In the genomic region with DNA sequence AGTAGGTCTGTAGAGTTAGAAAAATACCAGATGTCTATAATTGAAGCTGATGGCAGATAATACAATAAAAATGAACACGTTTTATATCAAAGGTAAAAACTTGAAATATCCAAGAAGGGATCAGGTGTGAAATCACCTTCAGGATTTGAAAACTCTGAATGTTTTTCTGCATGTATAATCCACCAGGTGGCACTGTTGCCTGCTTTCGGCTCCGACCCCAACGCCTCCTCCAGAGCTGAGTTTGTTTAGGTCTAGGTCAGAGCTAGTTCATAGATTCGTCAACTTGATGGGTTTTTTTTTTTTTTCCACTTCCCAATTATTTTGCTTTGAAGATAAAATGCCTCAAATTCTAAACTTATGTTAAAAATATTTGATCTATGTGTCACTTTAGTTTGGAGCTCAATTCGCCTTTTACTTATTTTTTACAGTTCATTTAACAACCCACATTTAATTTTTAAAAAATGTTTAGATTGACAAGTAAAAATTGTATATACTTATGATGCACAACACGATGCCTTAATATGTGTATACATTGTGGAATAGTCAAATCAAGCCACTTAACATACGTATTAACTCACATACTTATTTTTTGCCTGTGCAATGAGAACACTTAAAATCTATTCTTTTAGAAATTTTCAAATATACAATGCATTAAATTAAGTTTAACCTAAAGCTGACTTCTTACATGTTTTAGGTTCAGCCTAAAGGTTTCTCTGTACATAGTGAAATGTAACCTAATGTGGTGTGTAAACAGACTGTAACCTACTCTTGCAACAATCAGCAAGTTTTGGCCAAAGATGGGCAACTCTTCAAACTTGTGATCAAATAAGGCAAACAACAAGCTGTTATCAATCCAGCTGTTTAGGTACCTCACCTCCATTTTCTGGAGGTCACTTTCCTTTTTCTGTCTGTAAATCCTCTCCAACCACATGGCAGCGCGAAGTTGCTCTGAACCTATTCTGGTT, we compare ENCODE assay signal across 1 cellular context.
TF ChIP-seq lines count a peak whose summit lies in the region.

No MANE protein-coding gene starts in this region.

TF ChIP-seq in K562, 482 proteins besides CTCF, POLR2A, EP300 and RAD21 (continued from another document):
- TF ChIP-seq, protein P1, sequence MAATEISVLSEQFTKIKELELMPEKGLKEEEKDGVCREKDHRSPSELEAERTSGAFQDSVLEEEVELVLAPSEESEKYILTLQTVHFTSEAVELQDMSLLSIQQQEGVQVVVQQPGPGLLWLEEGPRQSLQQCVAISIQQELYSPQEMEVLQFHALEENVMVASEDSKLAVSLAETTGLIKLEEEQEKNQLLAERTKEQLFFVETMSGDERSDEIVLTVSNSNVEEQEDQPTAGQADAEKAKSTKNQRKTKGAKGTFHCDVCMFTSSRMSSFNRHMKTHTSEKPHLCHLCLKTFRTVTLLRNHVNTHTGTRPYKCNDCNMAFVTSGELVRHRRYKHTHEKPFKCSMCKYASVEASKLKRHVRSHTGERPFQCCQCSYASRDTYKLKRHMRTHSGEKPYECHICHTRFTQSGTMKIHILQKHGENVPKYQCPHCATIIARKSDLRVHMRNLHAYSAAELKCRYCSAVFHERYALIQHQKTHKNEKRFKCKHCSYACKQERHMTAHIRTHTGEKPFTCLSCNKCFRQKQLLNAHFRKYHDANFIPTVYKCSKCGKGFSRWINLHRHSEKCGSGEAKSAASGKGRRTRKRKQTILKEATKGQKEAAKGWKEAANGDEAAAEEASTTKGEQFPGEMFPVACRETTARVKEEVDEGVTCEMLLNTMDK (IDR thresholded peaks at IDR 0.05; ENCODE audit: borderline replicate concordance, insufficient read depth, low read depth, low read length, poor library complexity, severe bottlenecking): peak; percentile 32
- TF ChIP-seq SMC3 (conservative IDR thresholded peaks at IDR 0.05; ENCODE audit: insufficient read depth, low read depth, low read length): peak; percentile 66
